Comparison of ENCODE assay signal across 9 cellular contexts in genomic region chr9:124818431-124819281, GRCh38. TPM values are rescaled to one million over a fixed set of nuclear protein-coding genes. Genes with fewer than 3 reads are reported as not detected.
A peak's percentile ranks its signal among the peaks of the same experiment; 100 is the strongest.
DNase-seq lines count a peak whose midpoint lies in the region; TF ChIP-seq lines count a peak whose summit lies in the region.
"Had no signal": no experiment of that assay in that cellular context is flagged by ENCODE, and none has a peak within 500 bp of the region (broad histone marks: within the 10 kb centered on the region; RNA-seq: fewer than 3 reads in every experiment).

No MANE protein-coding gene starts in this region.

- H3K4me2 ChIP-seq in trophoblast cell (ENCODE audit: low read length) = no peak overlapping the region

- H3K36me3 ChIP-seq in trophoblast cell (ENCODE audit: control insufficient read depth in 1 of 2, insufficient read depth in 2 of 2, low read length in 2 of 2) = no peaks in the 10 kb centered on the region

- peaks cover 4% of the 10 kb centered on the region for H3K9me3 ChIP-seq in trophoblast cell (ENCODE audit: insufficient read depth, low read depth, low read length)

- H3K4me3 ChIP-seq in trophoblast cell (ENCODE audit: low read depth, low read length) = no peak overlapping the region

- H4K12ac ChIP-seq in trophoblast cell (ENCODE audit: low read depth, low read length) = peak overlapping the region; percentile 7

- H3K9me3 Mint-ChIP-seq in MCF 10A (ENCODE audit: unreplicated experiment) = no peaks in the 10 kb centered on the region
- H3K9me3 Mint-ChIP-seq: activated CD4-positive, alpha-beta T cell treated with anti-CD3 and anti-CD28 coated beads, Interleukin-2, amount 10 ng/mL, durations not matched to agents 7 days and 5 days had no signal

- no peaks in the 10 kb centered on the region for H3K27me3 Mint-ChIP-seq in MCF 10A (ENCODE audit: insufficient read depth, unreplicated experiment)

- peak overlapping the region; percentile 66 for H3K18ac ChIP-seq in trophoblast cell (ENCODE audit: low read length)

- H3K4me1 ChIP-seq in trophoblast cell (ENCODE audit: control insufficient read depth in 1 of 2, insufficient read depth in 2 of 2, low read length in 2 of 2) = peaks cover 26 to 28% of the 10 kb centered on the region in 2 experiments

- peak overlapping the region; percentile 34 for H4K8ac ChIP-seq in trophoblast cell (ENCODE audit: low read depth, low read length)

- H3K79me1 ChIP-seq in trophoblast cell (ENCODE audit: low read length) = peaks cover 26% of the 10 kb centered on the region

- whole genome bisulfite sequencing in trophoblast cell (ENCODE audit: extremely low coverage, insufficient coverage, insufficient read length) = no CpG with 5 or more reads among the region's 18 CpGs

- peak overlapping the region; percentile 16 for H2AK5ac ChIP-seq in trophoblast cell (ENCODE audit: low read length)

- TF ChIP-seq CTCF in MCF 10A (IDR thresholded peaks at IDR 0.05; ENCODE audit: unreplicated experiment) = no peak

- peak overlapping the region; percentile 13 for H2AFZ ChIP-seq in trophoblast cell (ENCODE audit: insufficient read depth, low read length, poor library complexity)

- H3K27ac ChIP-seq in trophoblast cell (ENCODE audit: low read depth, low read length) = peak overlapping the region; percentile 88

- H3K36me3 Mint-ChIP-seq in MCF 10A (ENCODE audit: insufficient read depth, unreplicated experiment) = no peaks in the 10 kb centered on the region

- intact Hi-C loops in MCF 10A (cut with micrococcal nuclease) = loop anchor here (1.0 kb wide), 1 partner anchor 17 kb away; no protein-coding TSS in a partner anchor

- peak overlapping the region; percentile 72 for H2BK120ac ChIP-seq in trophoblast cell (ENCODE audit: insufficient read depth, low read length, poor library complexity)

- H3K9ac ChIP-seq in trophoblast cell (ENCODE audit: low read length) = no peak overlapping the region

- H2BK5ac ChIP-seq in trophoblast cell (ENCODE audit: low read depth, low read length, poor library complexity) = peak overlapping the region; percentile 69

- POLR2A ChIA-PET in MCF 10A (lab: Yijun Ruan, JAX) = interaction anchor here (0.6 to 5.8 kb wide), 29 partner anchors 8 to 589 kb away, joined by 3 to 83 read pairs (median 6); partner anchors contain the start of genes ARPC5L, HSPA5, NR6A1 and OLFML2A

- peak overlapping the region; percentile 73 for H2BK12ac ChIP-seq in trophoblast cell (ENCODE audit: low read length)

- peak overlapping the region; percentile 58 for H3K14ac ChIP-seq in trophoblast cell (ENCODE audit: low read length)

- no peaks in the 10 kb centered on the region for H3K27me3 ChIP-seq in trophoblast cell (ENCODE audit: insufficient read depth, low read length)

- CTCF ChIA-PET in MCF 10A (lab: Yijun Ruan, JAX) = interaction anchor here (0.5 to 6.0 kb wide), 13 partner anchors 10 to 1653 kb away, joined by 3 to 65 read pairs (median 5); partner anchors contain the start of genes NR6A1, OLFML2A and WDR38

- peak overlapping the region; percentile 23 for H3K4ac ChIP-seq in trophoblast cell (ENCODE audit: low read depth, low read length)

- peak overlapping the region; percentile 15 for H3K4me3 Mint-ChIP-seq in MCF 10A (ENCODE audit: unreplicated experiment)
- H3K4me3 Mint-ChIP-seq: activated CD4-positive, alpha-beta T cell treated with anti-CD3 and anti-CD28 coated beads, Interleukin-2, amount 10 ng/mL, durations not matched to agents 7 days and 5 days had no signal

- H3K23ac ChIP-seq in trophoblast cell (ENCODE audit: low read length) = no peak overlapping the region

- peak overlapping the region; percentile 89 for H3K27ac Mint-ChIP-seq in MCF 10A (ENCODE audit: low read depth, unreplicated experiment)
- H3K27ac Mint-ChIP-seq: activated CD4-positive, alpha-beta T cell treated with anti-CD3 and anti-CD28 coated beads, Interleukin-2, amount 10 ng/mL, durations not matched to agents 7 days and 5 days had no signal

- peaks cover 19% of the 10 kb centered on the region for H3K4me1 Mint-ChIP-seq in MCF 10A (ENCODE audit: insufficient read depth, unreplicated experiment)

- BruUV-seq in MCF 10A (replicated peaks; lab: Mats Ljungman, UMichigan) = no TSS peak

- H4K91ac ChIP-seq in trophoblast cell (ENCODE audit: low read depth, low read length) = peak overlapping the region; percentile 91

- DNase-seq in DMS153 (lab: John Stamatoyannopoulos, UW) (peak; percentile 14), DMS153 treated with DMSO at 0.1 percent for 48 hours (lab: John Stamatoyannopoulos, UW; ENCODE audit: unreplicated experiment) (no peak), MV-4-11 (lab: John Stamatoyannopoulos, UW) (peak; percentile 32), MCF 10A (ENCODE audit: unreplicated experiment) (peak; percentile 78), trophoblast cell (peak; percentile 98 to 99), NCI-H82 treated with DMSO at 0.1 percent for 48 hours (lab: John Stamatoyannopoulos, UW; ENCODE audit: unreplicated experiment) (no peak), NCI-H2107 (lab: John Stamatoyannopoulos, UW) (no peak), NCI-H2107 treated with DMSO at 0.1 percent for 48 hours (lab: John Stamatoyannopoulos, UW; ENCODE audit: unreplicated experiment) (no peak)
- DNase-seq: activated CD4-positive, alpha-beta T cell treated with anti-CD3 and anti-CD28 coated beads, Interleukin-2, amount 10 ng/mL, durations not matched to agents 7 days and 5 days had no signal

- peaks cover 1% of the 10 kb centered on the region for H3K79me2 ChIP-seq in trophoblast cell (ENCODE audit: control insufficient read depth, insufficient read depth, low read length, poor library complexity)

RNA-seq across cellular contexts. Expression of gene WDR38, which starts 34.6 kb away (rescaled TPM):
- not detected in 2 replicates for total RNA-seq in MCF 10A (2022)
- polyA plus RNA-seq in trophoblast cell (2013) = 0.05 and 0.06 TPM in 2 replicates
- total RNA-seq: activated CD4-positive, alpha-beta T cell treated with anti-CD3 and anti-CD28 coated beads, Interleukin-2, amount 10 ng/mL, durations not matched to agents 7 days and 5 days had no signal

RNA-seq across cellular contexts. Expression of gene OLFML2A, which starts 41.7 kb away (rescaled TPM):
- 0.21 and 0.25 TPM in 2 replicates for total RNA-seq in MCF 10A (2022)
- 95.6 and 101 TPM in 2 replicates for polyA plus RNA-seq in trophoblast cell (2013)
- total RNA-seq: activated CD4-positive, alpha-beta T cell treated with anti-CD3 and anti-CD28 coated beads, Interleukin-2, amount 10 ng/mL, durations not matched to agents 7 days and 5 days had no signal

RNA-seq across cellular contexts. Expression of gene RPL35, which starts 43.1 kb away (rescaled TPM):
- 1,966 and 2,009 TPM in 2 replicates for total RNA-seq in MCF 10A (2022)
- 3,251 and 3,406 TPM in 2 replicates for polyA plus RNA-seq in trophoblast cell (2013)

RNA-seq across cellular contexts. Expression of gene ARPC5L, which starts 43.3 kb away (rescaled TPM):
- 72.5 and 84.2 TPM in 2 replicates for total RNA-seq in MCF 10A (2022)
- polyA plus RNA-seq in trophoblast cell (2013) = 60.3 and 60.7 TPM in 2 replicates

RNA-seq across cellular contexts. Expression of gene NR6A1, which starts 47.5 kb away (rescaled TPM):
- total RNA-seq in MCF 10A (2022) = 0.91 and 2.0 TPM in 2 replicates
- 27.5 and 27.6 TPM in 2 replicates for polyA plus RNA-seq in trophoblast cell (2013)

Comparison
In these comparisons a context has a peak if more than half of its experiments do, and no peak if none do; other contexts are left out.
1. DNase-seq: peak in DMS153 (single experiment), MV-4-11 (single experiment), MCF 10A (single experiment) and trophoblast cell (2 of 2); none in DMS153 treated with DMSO at 0.1 percent for 48 hours (single experiment), NCI-H82 treated with DMSO at 0.1 percent for 48 hours (single experiment), NCI-H2107 (single experiment) and NCI-H2107 treated with DMSO at 0.1 percent for 48 hours (single experiment).